In genomic region chr17:81995463-81996231, GRCh38 we compare ENCODE assay signal across 26 cellular contexts. TPM values are rescaled to one million over a fixed set of nuclear protein-coding genes. Genes with fewer than 3 reads are reported as not detected.
DNase-seq lines count a peak whose midpoint lies in the region; ATAC-seq, FAIRE-seq and TF ChIP-seq lines count a peak whose summit lies in the region.
"Had no signal": no experiment of that assay in that cellular context is flagged by ENCODE, and none has a peak within 500 bp of the region (broad histone marks: within the 10 kb centered on the region; RNA-seq: fewer than 3 reads in every experiment).

No MANE protein-coding gene starts in this region.

- H2BK12ac ChIP-seq in H1 (ENCODE audit: low read depth, low read length) (0 out of 2 replicates have a peak overlapping the region, but pooled peaks have one; percentile 17), trophoblast cell (ENCODE audit: low read length) (no peak overlapping the region)

- ATAC-seq in HCT116: no peak
- ATAC-seq: gastroesophageal sphincter; left colon; natural killer cell treated with Interleukin-12 subunit alpha and Interleukin-12 subunit beta and Interleukin-15 and Interleukin-18, amount 100 ng/mL, for 72 hours had no signal

- H2BK15ac ChIP-seq in H1 (ENCODE audit: low read length): no peak overlapping the region; the same call in 1 of the 2 replicates

- no TSS peak for BruUV-seq in HCT116 (replicated peaks; lab: Mats Ljungman, UMichigan)

- H2AK5ac ChIP-seq in H1 (ENCODE audit: low read depth, low read length): 0 out of 2 replicates have a peak overlapping the region, but pooled peaks have one; percentile 13
- H2AK5ac ChIP-seq in trophoblast cell (ENCODE audit: low read length): no peak overlapping the region

- POLR2A ChIA-PET in HCT116 (lab: Charles Lee): no interaction called here
- POLR2A ChIA-PET in H1 (lab: Charles Lee; ENCODE audit: partially characterized antibody): interaction anchor here (1.0 to 1.8 kb wide), 5 partner anchors 10 to 75 kb away, joined by 3 to 7 read pairs (median 3); no protein-coding TSS in a partner anchor
- POLR2A ChIA-PET in SK-N-SH (lab: Yijun Ruan, JAX): no interaction called here

- H3K4me3 ChIP-seq in HCT116 (replicated peaks in 1 of 2; ENCODE audit: low read depth in 1 of 2, low read length in 2 of 2) (no peak overlapping the region), H1 (ENCODE audit: extremely low read depth in 1 of 4, insufficient read depth in 2 of 4, low read depth in 3 of 4, low read length in 4 of 4) (no peak overlapping the region), trophoblast cell (ENCODE audit: low read depth, low read length) (no peak overlapping the region), suprapubic skin (no peak overlapping the region), SK-N-SH (ENCODE audit: low read depth in 2 of 2, low read length in 1 of 2) (no peak overlapping the region)
- H3K4me3 ChIP-seq: gastroesophageal sphincter, hepatocyte, SJSA1, transverse colon had no signal

- TF ChIP-seq RAD21 in HCT116 (IDR thresholded peaks at IDR 0.05; ENCODE audit: low read depth) (no peak), H1 (IDR thresholded peaks at IDR 0.05 in 1 of 2, conservative IDR thresholded peaks at IDR 0.05 in 1 of 2; ENCODE audit: low read depth in 2 of 2, low read length in 2 of 2) (peak; percentile 30 to 52; a peak in 3 of 4 replicates), SK-N-SH (IDR thresholded peaks at IDR 0.05; ENCODE audit: low read length) (no peak)

- H3K27me3 ChIP-seq in HCT116 (ENCODE audit: insufficient read depth, low read length): no peaks in the 10 kb centered on the region
- no peaks in the 10 kb centered on the region for H3K27me3 ChIP-seq in H1 (replicated peaks in 1 of 4; ENCODE audit: control insufficient read depth in 3 of 4, extremely low read depth in 1 of 4, insufficient read depth in 3 of 4, low read length in 3 of 4)
- H3K27me3 ChIP-seq in trophoblast cell (ENCODE audit: insufficient read depth, low read length): no peaks in the 10 kb centered on the region
- no peaks in the 10 kb centered on the region for H3K27me3 ChIP-seq in suprapubic skin
- no peaks in the 10 kb centered on the region for H3K27me3 ChIP-seq in SK-N-SH (ENCODE audit: insufficient read depth)
- H3K27me3 ChIP-seq: gastroesophageal sphincter, hepatocyte, SJSA1, transverse colon had no signal

- no peak for FAIRE-seq in H1 (lab: Jason Lieb, UNC)

- no peak overlapping the region for H4K5ac ChIP-seq in H1 (ENCODE audit: insufficient read length, low read depth, low read length)

- no peak overlapping the region for H2BK20ac ChIP-seq in H1 (ENCODE audit: low read length)

- H4K91ac ChIP-seq in H1 (replicated peaks; ENCODE audit: insufficient read length, low read length) (no peak overlapping the region), trophoblast cell (ENCODE audit: low read depth, low read length) (peak overlapping the region; percentile 13)

- H3K56ac ChIP-seq in H1 (replicated peaks; ENCODE audit: insufficient read length, low read depth, low read length): no peak overlapping the region

- CTCF ChIA-PET in HCT116 (lab: Charles Lee) (interaction anchor here (1.0 kb wide), 1 partner anchor 36 kb away, joined by 3 read pairs; no protein-coding TSS in a partner anchor), H1 (lab: Charles Lee; ENCODE audit: partially characterized antibody) (interaction anchor here (0.8 to 3.2 kb wide), 19 partner anchors 9 to 330 kb away, joined by 3 to 20 read pairs (median 5); partner anchors contain the start of genes LRRC45, MAFG and NOTUM), SK-N-SH (lab: Yijun Ruan, JAX) (interaction anchor here (1.3 to 6.3 kb wide), 4 partner anchors 9 to 35 kb away, joined by 3 to 56 read pairs (median 24); partner anchors contain the start of genes CENPX and NOTUM)

- no peaks in the 10 kb centered on the region for H3F3A ChIP-seq in SK-N-SH (replicated peaks; ENCODE audit: insufficient read depth)

- no peaks in the 10 kb centered on the region for H3K23me2 ChIP-seq in H1 (ENCODE audit: low read depth, low read length)

- H3K23ac ChIP-seq in H1 (ENCODE audit: insufficient read length) (no peak overlapping the region), trophoblast cell (ENCODE audit: low read length) (no peak overlapping the region)

- H3K9ac ChIP-seq in HCT116 (ENCODE audit: low read length) (no peak overlapping the region), H1 (replicated peaks in 1 of 4; ENCODE audit: extremely low read depth in 1 of 4, low read depth in 3 of 4, low read length in 3 of 4) (no peak overlapping the region), trophoblast cell (ENCODE audit: low read length) (no peak overlapping the region), SK-N-SH (no peak overlapping the region)

- H3K79me2 ChIP-seq in HCT116 (ENCODE audit: insufficient read depth, low read length): no peaks in the 10 kb centered on the region
- no peaks in the 10 kb centered on the region for H3K79me2 ChIP-seq in H1 (ENCODE audit: control insufficient read depth in 1 of 2, insufficient read depth in 2 of 2, low read length in 2 of 2)
- H3K79me2 ChIP-seq in trophoblast cell (ENCODE audit: control insufficient read depth, insufficient read depth, low read length, poor library complexity): no peaks in the 10 kb centered on the region
- H3K79me2 ChIP-seq in SK-N-SH (ENCODE audit: insufficient read depth): peaks cover 11% of the 10 kb centered on the region

- DNase-seq in HCT116 (ENCODE audit: low read depth, low spot score) (no peak), H1 (ENCODE audit: low read depth in 1 of 2, low spot score in 2 of 2) (peak in 1 of 2 experiments; percentile 63), trophoblast cell (no peak), suprapubic skin (ENCODE audit: low spot score in 2 of 2) (no peak), LoVo (ENCODE audit: low spot score) (no peak), SK-N-SH (no peak)
- DNase-seq: ACHN; activated CD4-positive, alpha-beta T cell treated with anti-CD3 and anti-CD28 coated beads, Interleukin-2, amount 10 ng/mL, durations not matched to agents 24 days and 14 days; amniotic stem cell; CD8-positive, alpha-beta memory T cell; EL; left colon; mammary epithelial cell; NCI-H1105 treated with DMSO at 0.1 percent for 48 hours; NCI-H187 treated with DMSO at 0.1 percent for 48 hours; NCI-H2171; RPMI8226; stimulated activated CD4-positive, alpha-beta T cell treated with anti-CD3 and anti-CD28 coated beads, Interleukin-15, amount 100 ng/mL, for 24 hours; stimulated activated CD4-positive, alpha-beta T cell treated with anti-CD3 and anti-CD28 coated beads, Interleukin-4, amount 100 ng/mL, for 4 hours; T1000; transverse colon had no signal

- 0 out of 2 replicates have a peak overlapping the region, but pooled peaks have one; percentile 52 for H2BK5ac ChIP-seq in H1 (ENCODE audit: low read depth, low read length)
- H2BK5ac ChIP-seq in trophoblast cell (ENCODE audit: low read depth, low read length, poor library complexity): no peak overlapping the region

- H3K79me1 ChIP-seq in H1 (ENCODE audit: low read depth, low read length) (peaks cover 5% of the 10 kb centered on the region), trophoblast cell (ENCODE audit: low read length) (peaks cover 10% of the 10 kb centered on the region)

- H4K12ac ChIP-seq in trophoblast cell (ENCODE audit: low read depth, low read length): no peak overlapping the region

- no peak for TF ChIP-seq EP300 in H1 (IDR thresholded peaks at IDR 0.05; ENCODE audit: borderline replicate concordance in 1 of 2, low read depth in 2 of 2, low read length in 2 of 2)
- TF ChIP-seq EP300 in suprapubic skin (IDR thresholded peaks at IDR 0.05): no peak
- TF ChIP-seq EP300 in SK-N-SH (IDR thresholded peaks at IDR 0.05; ENCODE audit: borderline replicate concordance in 1 of 2, low read depth in 1 of 2, low read length in 1 of 2): no peak

- no peak overlapping the region for H3K14ac ChIP-seq in H1 (ENCODE audit: insufficient read length)
- no peak overlapping the region for H3K14ac ChIP-seq in trophoblast cell (ENCODE audit: low read length)

- H3K4ac ChIP-seq in H1 (replicated peaks; ENCODE audit: insufficient read length, low read depth, low read length): no peak overlapping the region
- no peak overlapping the region for H3K4ac ChIP-seq in trophoblast cell (ENCODE audit: low read depth, low read length)

- no peaks in the 10 kb centered on the region for H3K9me2 ChIP-seq in HCT116 (ENCODE audit: insufficient read depth)
- H3K9me2 ChIP-seq in SK-N-SH: no peaks in the 10 kb centered on the region

- no peak for TF ChIP-seq POLR2A in HCT116 (IDR thresholded peaks at IDR 0.05; ENCODE audit: borderline replicate concordance, extremely low read depth, insufficient read depth, insufficient read length)
- no peak for TF ChIP-seq POLR2A in H1 (IDR thresholded peaks at IDR 0.05; ENCODE audit: control extremely low read depth in 1 of 2, low read depth in 2 of 2, low read length in 2 of 2)
- TF ChIP-seq POLR2A in suprapubic skin (IDR thresholded peaks at IDR 0.05): no peak

- no peak overlapping the region for H3K18ac ChIP-seq in H1 (ENCODE audit: extremely low read depth, low read length)
- H3K18ac ChIP-seq in trophoblast cell (ENCODE audit: low read length): no peak overlapping the region

- H2BK120ac ChIP-seq in H1 (replicated peaks; ENCODE audit: low read depth, low read length) (no peak overlapping the region), trophoblast cell (ENCODE audit: insufficient read depth, low read length, poor library complexity) (no peak overlapping the region)

- H4K8ac ChIP-seq in H1 (ENCODE audit: extremely low read depth, insufficient read depth, low read length) (peak overlapping the region; percentile 64; the same call in 1 of the 2 replicates), trophoblast cell (ENCODE audit: low read depth, low read length) (no peak overlapping the region)

- no peaks in the 10 kb centered on the region for H3K9me3 ChIP-seq in HCT116 (ENCODE audit: control insufficient read depth in 1 of 2, insufficient read depth in 1 of 2, low read depth in 1 of 2, low read length in 2 of 2)
- no peaks in the 10 kb centered on the region for H3K9me3 ChIP-seq in H1 (ENCODE audit: insufficient read depth in 2 of 2, low read depth in 1 of 2, low read length in 1 of 2)
- peaks cover 2% of the 10 kb centered on the region for H3K9me3 ChIP-seq in trophoblast cell (ENCODE audit: insufficient read depth, low read depth, low read length)
- no peaks in the 10 kb centered on the region for H3K9me3 ChIP-seq in suprapubic skin
- no peaks in the 10 kb centered on the region for H3K9me3 ChIP-seq in SK-N-SH
- H3K9me3 ChIP-seq: gastroesophageal sphincter, transverse colon had no signal

- intact Hi-C loops in HCT116 (cut with micrococcal nuclease): no loop called here

- H3K36me3 ChIP-seq in HCT116 (ENCODE audit: control insufficient read depth in 1 of 2, insufficient read depth in 2 of 2, low read length in 2 of 2) (no peaks in the 10 kb centered on the region; a peak in 1 of 4 replicates), H1 (ENCODE audit: control insufficient read depth in 2 of 4, insufficient read depth in 4 of 4, low read length in 3 of 4) (no peaks in the 10 kb centered on the region), trophoblast cell (ENCODE audit: control insufficient read depth in 1 of 2, insufficient read depth in 2 of 2, low read length in 2 of 2) (peaks cover 4 to 16% of the 10 kb centered on the region in 2 experiments), suprapubic skin (peaks cover 13% of the 10 kb centered on the region), SK-N-SH (replicated peaks in 1 of 2; ENCODE audit: control insufficient read depth in 1 of 2, insufficient read depth in 2 of 2, low read length in 1 of 2) (peaks cover 0 to 11% of the 10 kb centered on the region in 2 experiments)
- H3K36me3 ChIP-seq: transverse colon had no signal

- no peak overlapping the region; the same call in 1 of the 2 replicates for H3K27ac ChIP-seq in HCT116 (ENCODE audit: low read depth, low read length)
- H3K27ac ChIP-seq in H1 (ENCODE audit: low read depth, low read length): 0 out of 2 replicates have a peak overlapping the region, but pooled peaks have one; percentile 34
- no peak overlapping the region for H3K27ac ChIP-seq in trophoblast cell (ENCODE audit: low read depth, low read length)
- no peak overlapping the region for H3K27ac ChIP-seq in suprapubic skin
- H3K27ac ChIP-seq in SK-N-SH (ENCODE audit: low read depth in 2 of 2, low read length in 1 of 2): no peak overlapping the region
- H3K27ac ChIP-seq: gastroesophageal sphincter, hepatocyte, SJSA1, transverse colon, VCaP had no signal

- RAD21 ChIA-PET in HCT116 (lab: Charles Lee; ENCODE audit: low non-redundant PET in 1 of 2, low total read pairs in 2 of 2, uncharacterized antibody in 2 of 2, unreplicated experiment in 2 of 2): no interaction called here

- no peak overlapping the region for H3K4me2 ChIP-seq in HCT116 (ENCODE audit: low read length)
- no peak overlapping the region for H3K4me2 ChIP-seq in H1 (ENCODE audit: insufficient read depth in 1 of 2, low read depth in 2 of 2, low read length in 2 of 2)
- no peak overlapping the region for H3K4me2 ChIP-seq in trophoblast cell (ENCODE audit: low read length)
- H3K4me2 ChIP-seq in SK-N-SH: no peak overlapping the region
- H3K4me2 ChIP-seq: hepatocyte had no signal

- no peak overlapping the region for H2AFZ ChIP-seq in HCT116 (ENCODE audit: low read depth, low read length, poor library complexity, severe bottlenecking)
- H2AFZ ChIP-seq in H1 (ENCODE audit: low read length): no peak overlapping the region
- no peak overlapping the region for H2AFZ ChIP-seq in trophoblast cell (ENCODE audit: insufficient read depth, low read length, poor library complexity)
- no peak overlapping the region for H2AFZ ChIP-seq in SK-N-SH (ENCODE audit: low read depth)
- H2AFZ ChIP-seq: hepatocyte had no signal

- H4K20me1 ChIP-seq in HCT116 (ENCODE audit: insufficient read depth): no peaks in the 10 kb centered on the region
- peaks cover 1 to 18% of the 10 kb centered on the region in 2 experiments for H4K20me1 ChIP-seq in H1 (replicated peaks in 1 of 2; ENCODE audit: control insufficient read depth in 1 of 2, insufficient read depth in 2 of 2, low read length in 2 of 2)
- H4K20me1 ChIP-seq in SK-N-SH (ENCODE audit: insufficient read depth): no peaks in the 10 kb centered on the region

- peak in 2 of 3 experiments; percentile 2 to 12; a peak in 1 of 6 replicates for TF ChIP-seq CTCF in HCT116 (IDR thresholded peaks at IDR 0.05 in 2 of 3, conservative IDR thresholded peaks at IDR 0.05 in 1 of 3; ENCODE audit: borderline replicate concordance in 1 of 3, insufficient read depth in 1 of 3, low read depth in 2 of 3, low read length in 2 of 3)
- peak; percentile 59 to 92 (median 73) for TF ChIP-seq CTCF in H1 (IDR thresholded peaks at IDR 0.05; ENCODE audit: control extremely low read depth in 1 of 3, insufficient read depth in 1 of 3, low read depth in 1 of 3, low read length in 3 of 3)
- TF ChIP-seq CTCF in suprapubic skin (IDR thresholded peaks at IDR 0.05): no peak
- no peak for TF ChIP-seq CTCF in SK-N-SH (IDR thresholded peaks at IDR 0.05)

- H3K4me1 ChIP-seq in HCT116 (ENCODE audit: control insufficient read depth in 1 of 2, insufficient read depth in 2 of 2, low read length in 2 of 2) (peaks cover 13 to 21% of the 10 kb centered on the region in 2 experiments; a peak in 3 of 4 replicates), H1 (replicated peaks in 1 of 4; ENCODE audit: control insufficient read depth in 3 of 4, insufficient read depth in 4 of 4, low read length in 3 of 4) (peaks cover 0 to 29% (median 26%) of the 10 kb centered on the region in 4 experiments; a peak in 6 of 7 replicates), trophoblast cell (ENCODE audit: control insufficient read depth in 1 of 2, insufficient read depth in 2 of 2, low read length in 2 of 2) (peaks cover 19 to 22% of the 10 kb centered on the region in 2 experiments), suprapubic skin (peaks cover 29% of the 10 kb centered on the region), SK-N-SH (ENCODE audit: control insufficient read depth in 1 of 2, insufficient read depth in 2 of 2, low read depth in 1 of 2, low read length in 1 of 2) (peaks cover 0 to 23% of the 10 kb centered on the region in 2 experiments; a peak in 1 of 4 replicates)

- 87% methylated on average over 29 of the region's 29 CpGs; no CpG with 5 or more reads in 1 of the 2 experiments for WGBS in H1 (ENCODE audit: extremely low coverage in 1 of 2, insufficient coverage in 1 of 2, insufficient read length in 1 of 2, insufficient replicate concordance in 2 of 2, low coverage in 1 of 2, low lambda C conversion rate in 2 of 2, missing lambda C conversion rate in 1 of 2), 2 experiments
- no CpG with 5 or more reads among the region's 29 CpGs for WGBS in trophoblast cell (ENCODE audit: extremely low coverage, insufficient coverage, insufficient read length)
- 95% methylated on average over 21 of the region's 29 CpGs for WGBS in suprapubic skin
- WGBS in SK-N-SH (ENCODE audit: low lambda C conversion rate): 93% methylated on average over 29 of the region's 29 CpGs

RNA-seq across cellular contexts. Expression of gene ASPSCR1, which starts 18.2 kb away (rescaled TPM):
- 51.0 TPM for total RNA-seq in HCT116 (2021; ENCODE audit: unreplicated experiment)
- polyA plus RNA-seq in HCT116 (2012): 36.7 and 38.7 TPM in 2 replicates
- total RNA-seq in H1 (2021; fragmentation: NEBNext Ultra II Directional; extraction: Animal tissue kit (Norgen Biotek cat#: 25700)): 41.8 and 43.7 TPM in 2 replicates
- 33.3 and 54.6 TPM in 2 replicates for polyA plus RNA-seq in H1 (2011; rRNA removed)
- 43.7 TPM for polyA plus RNA-seq in H1 (2011; cell fraction: cytosol; rRNA removed)
- 133 TPM for polyA plus RNA-seq in H1 (2011; cell fraction: nucleus; rRNA removed)
- polyA plus RNA-seq in H1 (2012, experiment 1 of 2): 24.0 to 39.4 TPM (median 37.1 TPM) in 4 replicates
- polyA plus RNA-seq in H1 (2012, experiment 2 of 2): 26.0 TPM
- polyA plus RNA-seq in H1 (2013, experiment 1 of 2): 30.1 TPM
- 24.4 TPM for polyA plus RNA-seq in H1 (2013, experiment 2 of 2)
- 8.9 and 13.5 TPM in 2 replicates for polyA minus RNA-seq in H1 (2011; rRNA and poly(A)+ RNA removed)
- polyA minus RNA-seq in H1 (2011; cell fraction: cytosol; rRNA and poly(A)+ RNA removed): 40.8 TPM
- 50.0 TPM for polyA minus RNA-seq in H1 (2011; cell fraction: nucleus; rRNA and poly(A)+ RNA removed)
- 12.8 and 13.1 TPM in 2 replicates for polyA plus RNA-seq in trophoblast cell (2013)
- 10 to 100 TPM; 17.9 to 25.6 (median 21.6) TPM for total RNA-seq in suprapubic skin
- 27.5 and 36.2 TPM in 2 replicates for polyA plus RNA-seq in SK-N-SH (2012; rRNA removed)
- polyA plus RNA-seq in SK-N-SH (2012; cell fraction: cytosol; rRNA removed): 13.9 and 21.1 TPM in 2 replicates
- 98.9 and 121 TPM in 2 replicates for polyA plus RNA-seq in SK-N-SH (2012; cell fraction: nucleus; rRNA removed)

RNA-seq across cellular contexts. Expression of gene CENPX, which starts 27.0 kb away (rescaled TPM):
- total RNA-seq in HCT116 (2021; ENCODE audit: unreplicated experiment) (184 TPM), suprapubic skin (10 to 100 TPM; 75.8 to 81.6 (median 76.8) TPM)
- polyA plus RNA-seq in HCT116 (2012): 149 and 157 TPM in 2 replicates
- 111 and 116 TPM in 2 replicates for total RNA-seq in H1 (2021; fragmentation: NEBNext Ultra II Directional; extraction: Animal tissue kit (Norgen Biotek cat#: 25700))
- polyA plus RNA-seq in H1 (2011; rRNA removed) (122 and 133 TPM in 2 replicates), SK-N-SH (2012; rRNA removed) (247 and 255 TPM in 2 replicates)
- polyA plus RNA-seq in H1 (2011; cell fraction: cytosol; rRNA removed): 131 TPM
- 145 TPM for polyA plus RNA-seq in H1 (2011; cell fraction: nucleus; rRNA removed)
- 94.8 to 140 TPM (median 130 TPM) in 4 replicates for polyA plus RNA-seq in H1 (2012, experiment 1 of 2)
- 158 TPM for polyA plus RNA-seq in H1 (2012, experiment 2 of 2)
- polyA plus RNA-seq in H1 (2013, experiment 1 of 2): 61.6 TPM
- 59.1 TPM for polyA plus RNA-seq in H1 (2013, experiment 2 of 2)
- polyA minus RNA-seq in H1 (2011; rRNA and poly(A)+ RNA removed): 21.3 and 26.4 TPM in 2 replicates
- 35.9 TPM for polyA minus RNA-seq in H1 (2011; cell fraction: cytosol; rRNA and poly(A)+ RNA removed)
- polyA minus RNA-seq in H1 (2011; cell fraction: nucleus; rRNA and poly(A)+ RNA removed): 36.4 TPM
- 38.1 and 38.7 TPM in 2 replicates for polyA plus RNA-seq in trophoblast cell (2013)
- polyA plus RNA-seq in SK-N-SH (2012; cell fraction: cytosol; rRNA removed): 145 and 202 TPM in 2 replicates
- 332 and 419 TPM in 2 replicates for polyA plus RNA-seq in SK-N-SH (2012; cell fraction: nucleus; rRNA removed)

RNA-seq across cellular contexts. Expression of gene LRRC45, which starts 27.5 kb away (rescaled TPM):
- 40.1 TPM for total RNA-seq in HCT116 (2021; ENCODE audit: unreplicated experiment)
- 17.3 and 17.4 TPM in 2 replicates for polyA plus RNA-seq in HCT116 (2012)
- total RNA-seq in H1 (2021; fragmentation: NEBNext Ultra II Directional; extraction: Animal tissue kit (Norgen Biotek cat#: 25700)): 28.2 and 29.0 TPM in 2 replicates
- polyA plus RNA-seq in H1 (2011; rRNA removed): 11.5 and 17.3 TPM in 2 replicates
- polyA plus RNA-seq in H1 (2011; cell fraction: cytosol; rRNA removed): 23.7 TPM
- polyA plus RNA-seq in H1 (2011; cell fraction: nucleus; rRNA removed): 96.6 TPM
- polyA plus RNA-seq in H1 (2012, experiment 1 of 2): 15.2 to 25.5 TPM (median 25.4 TPM) in 4 replicates
- 17.3 TPM for polyA plus RNA-seq in H1 (2012, experiment 2 of 2)
- polyA plus RNA-seq in H1 (2013, experiment 1 of 2): 14.7 TPM
- polyA plus RNA-seq in H1 (2013, experiment 2 of 2): 13.4 TPM
- polyA minus RNA-seq in H1 (2011; rRNA and poly(A)+ RNA removed): 7.8 and 8.0 TPM in 2 replicates
- 14.1 TPM for polyA minus RNA-seq in H1 (2011; cell fraction: cytosol; rRNA and poly(A)+ RNA removed)
- polyA minus RNA-seq in H1 (2011; cell fraction: nucleus; rRNA and poly(A)+ RNA removed): 21.5 TPM
- 7.2 and 7.3 TPM in 2 replicates for polyA plus RNA-seq in trophoblast cell (2013)
- 10 to 100 TPM; 14.1 to 18.7 (median 15.4) TPM for total RNA-seq in suprapubic skin
- 30.3 and 31.5 TPM in 2 replicates for polyA plus RNA-seq in SK-N-SH (2012; rRNA removed)
- 9.3 and 14.9 TPM in 2 replicates for polyA plus RNA-seq in SK-N-SH (2012; cell fraction: cytosol; rRNA removed)
- 125 and 148 TPM in 2 replicates for polyA plus RNA-seq in SK-N-SH (2012; cell fraction: nucleus; rRNA removed)

RNA-seq across cellular contexts. Expression of gene NOTUM, which starts 34.7 kb away (rescaled TPM):
- total RNA-seq in HCT116 (2021; ENCODE audit: unreplicated experiment) (12.5 TPM), suprapubic skin (10 to 100 TPM in 1 of 4 donors, 1 to 10 TPM in 3; 1.1 to 11.5 (median 1.5) TPM)
- 12.6 and 14.5 TPM in 2 replicates for polyA plus RNA-seq in HCT116 (2012)
- 0.76 and 1.1 TPM in 2 replicates for total RNA-seq in H1 (2021; fragmentation: NEBNext Ultra II Directional; extraction: Animal tissue kit (Norgen Biotek cat#: 25700))
- polyA plus RNA-seq in H1 (2011; rRNA removed) (0.45 and 1.1 TPM in 2 replicates), SK-N-SH (2012; rRNA removed) (0.33 and 0.36 TPM in 2 replicates)
- 0.80 TPM for polyA plus RNA-seq in H1 (2011; cell fraction: cytosol; rRNA removed)
- polyA plus RNA-seq in H1 (2011; cell fraction: nucleus; rRNA removed): 1.4 TPM
- 0.34 to 0.56 TPM (median 0.48 TPM) in 3 of 4 replicates, not detected in the other for polyA plus RNA-seq in H1 (2012, experiment 1 of 2)
- 0.30 TPM for polyA plus RNA-seq in H1 (2012, experiment 2 of 2)
- 0.63 TPM for polyA plus RNA-seq in H1 (2013, experiment 1 of 2)
- 0.46 TPM for polyA plus RNA-seq in H1 (2013, experiment 2 of 2)
- polyA minus RNA-seq in H1 (2011; rRNA and poly(A)+ RNA removed): 0.25 TPM in 1 of 2 replicates, not detected in the other
- not detected for polyA minus RNA-seq in H1 (2011; cell fraction: cytosol; rRNA and poly(A)+ RNA removed)
- 1.00 TPM for polyA minus RNA-seq in H1 (2011; cell fraction: nucleus; rRNA and poly(A)+ RNA removed)
- polyA plus RNA-seq in trophoblast cell (2013): 8.7 and 9.0 TPM in 2 replicates
- polyA plus RNA-seq in SK-N-SH (2012; cell fraction: cytosol; rRNA removed): 0.09 and 0.33 TPM in 2 replicates
- 0.36 and 0.43 TPM in 2 replicates for polyA plus RNA-seq in SK-N-SH (2012; cell fraction: nucleus; rRNA removed)
- total RNA-seq: left colon, mammary epithelial cell, transverse colon had no signal
- polyA plus RNA-seq: CD8-positive, alpha-beta memory T cell had no signal

RNA-seq across cellular contexts. Expression of gene RAC3, which starts 35.8 kb away (rescaled TPM):
- total RNA-seq in HCT116 (2021; ENCODE audit: unreplicated experiment): 120 TPM
- polyA plus RNA-seq in HCT116 (2012): 114 and 123 TPM in 2 replicates
- total RNA-seq in H1 (2021; fragmentation: NEBNext Ultra II Directional; extraction: Animal tissue kit (Norgen Biotek cat#: 25700)): 167 and 177 TPM in 2 replicates
- polyA plus RNA-seq in H1 (2011; rRNA removed): 299 and 520 TPM in 2 replicates
- 290 TPM for polyA plus RNA-seq in H1 (2011; cell fraction: cytosol; rRNA removed)
- 408 TPM for polyA plus RNA-seq in H1 (2011; cell fraction: nucleus; rRNA removed)
- 93.2 to 160 TPM (median 150 TPM) in 4 replicates for polyA plus RNA-seq in H1 (2012, experiment 1 of 2)
- polyA plus RNA-seq in H1 (2012, experiment 2 of 2): 143 TPM
- polyA plus RNA-seq in H1 (2013, experiment 1 of 2): 141 TPM
- polyA plus RNA-seq in H1 (2013, experiment 2 of 2): 139 TPM
- polyA minus RNA-seq in H1 (2011; rRNA and poly(A)+ RNA removed): 54.1 and 62.9 TPM in 2 replicates
- polyA minus RNA-seq in H1 (2011; cell fraction: cytosol; rRNA and poly(A)+ RNA removed): 82.6 TPM
- polyA minus RNA-seq in H1 (2011; cell fraction: nucleus; rRNA and poly(A)+ RNA removed): 83.3 TPM
- 24.0 and 25.6 TPM in 2 replicates for polyA plus RNA-seq in trophoblast cell (2013)
- 10 to 100 TPM; 13.7 to 34.1 (median 14.8) TPM for total RNA-seq in suprapubic skin
- 69.9 and 83.6 TPM in 2 replicates for polyA plus RNA-seq in SK-N-SH (2012; rRNA removed)
- polyA plus RNA-seq in SK-N-SH (2012; cell fraction: cytosol; rRNA removed): 34.1 and 51.7 TPM in 2 replicates
- polyA plus RNA-seq in SK-N-SH (2012; cell fraction: nucleus; rRNA removed): 103 and 145 TPM in 2 replicates
- polyA plus RNA-seq: CD8-positive, alpha-beta memory T cell had no signal

Comparison
In these comparisons a context has a peak if more than half of its experiments do, and no peak if none do; other contexts are left out.
1. CTCF ChIP-seq: peak in HCT116 (2 of 3) and H1 (3 of 3); none in suprapubic skin (0 of 2) and SK-N-SH (single experiment).